In genomic region chrX:37959212-37960021, GRCh38 we compare ENCODE assay signal across 22 cellular contexts.
DNase-seq lines count a peak whose midpoint lies in the region; ATAC-seq, FAIRE-seq and TF ChIP-seq lines count a peak whose summit lies in the region.
"Had no signal": no experiment of that assay in that cellular context is flagged by ENCODE, and none has a peak within 500 bp of the region (broad histone marks: within the 10 kb centered on the region; RNA-seq: fewer than 3 reads in every experiment).

No MANE protein-coding gene starts in this region.

- no peak for TF ChIP-seq CTCF in nephron (IDR thresholded peaks at IDR 0.05; ENCODE audit: unreplicated experiment in 3 of 3)

- H3K9me3 Mint-ChIP-seq in nephron, result peaks cover 5% of the 10 kb centered on the region
- H3K9me3 Mint-ChIP-seq: CD4-positive, alpha-beta memory T cell; central memory CD8-positive, alpha-beta T cell; effector memory CD8-positive, alpha-beta T cell; stimulated activated effector memory CD8-positive, alpha-beta T cell treated with anti-CD3 and anti-CD28 coated beads, Interleukin-12 subunit alpha, Interleukin-12 subunit beta, amount 100 ng/mL, for 72 hours had no signal

- H3K4me1 Mint-ChIP-seq in nephron, result peaks cover 14% of the 10 kb centered on the region
- H3K4me1 Mint-ChIP-seq: central memory CD8-positive, alpha-beta T cell had no signal

- FAIRE-seq in colon (lab: Jason Lieb, UNC), result peak; percentile 60
- FAIRE-seq: H1 had no signal

- no peak for ATAC-seq in GM18861 (IDR thresholded peaks at IDR 0.05; ENCODE audit: unreplicated experiment)
- no peak for ATAC-seq in HG03280 (IDR thresholded peaks at IDR 0.05; ENCODE audit: unreplicated experiment)
- no peak for ATAC-seq in GM18907 (IDR thresholded peaks at IDR 0.05; ENCODE audit: unreplicated experiment)
- ATAC-seq: effector memory CD8-positive, alpha-beta T cell; mucosa of descending colon; right cardiac atrium; stimulated activated effector memory CD8-positive, alpha-beta T cell treated with anti-CD3 and anti-CD28 coated beads, Interleukin-12 subunit alpha, Interleukin-12 subunit beta, amount 100 ng/mL, for 72 hours; T-cell had no signal

- no peaks in the 10 kb centered on the region for H3K27me3 Mint-ChIP-seq in nephron (ENCODE audit: low read depth)
- H3K27me3 Mint-ChIP-seq: central memory CD8-positive, alpha-beta T cell had no signal

- H3K36me3 Mint-ChIP-seq in nephron (ENCODE audit: low read depth), result no peaks in the 10 kb centered on the region
- H3K36me3 Mint-ChIP-seq: CD4-positive, alpha-beta memory T cell; stimulated activated effector memory CD8-positive, alpha-beta T cell treated with anti-CD3 and anti-CD28 coated beads, Interleukin-12 subunit alpha, Interleukin-12 subunit beta, amount 100 ng/mL, for 72 hours; T-cell had no signal

- H3K27ac Mint-ChIP-seq in nephron, result peak overlapping the region; percentile 34 to 86 (median 78)
- H3K27ac Mint-ChIP-seq: effector memory CD8-positive, alpha-beta T cell; stimulated activated effector memory CD8-positive, alpha-beta T cell treated with anti-CD3 and anti-CD28 coated beads, Interleukin-12 subunit alpha, Interleukin-12 subunit beta, amount 100 ng/mL, for 72 hours; T-cell had no signal

- peak overlapping the region in 1 of 3 experiments; percentile 16 for H3K4me3 Mint-ChIP-seq in nephron
- H3K4me3 Mint-ChIP-seq: CD4-positive, alpha-beta memory T cell; central memory CD8-positive, alpha-beta T cell; effector memory CD8-positive, alpha-beta T cell; stimulated activated effector memory CD8-positive, alpha-beta T cell treated with anti-CD3 and anti-CD28 coated beads, Interleukin-12 subunit alpha, Interleukin-12 subunit beta, amount 100 ng/mL, for 72 hours; T-cell had no signal

- peak; percentile 64 for DNase-seq in DMS53 treated with DMSO at 0.1 percent for 48 hours (lab: John Stamatoyannopoulos, UW; ENCODE audit: unreplicated experiment)
- peak; percentile 2 for DNase-seq in NCI-H510A (lab: John Stamatoyannopoulos, UW)
- DNase-seq in NCI-H1105 (lab: John Stamatoyannopoulos, UW), result no peak
- DNase-seq: activated CD4-positive, alpha-beta T cell treated with anti-CD3 and anti-CD28 coated beads, Interleukin-2, amount 50 U/mL, for 1 hour; activated CD8-positive, alpha-beta memory T cell treated with anti-CD3 and anti-CD28 coated beads, Interleukin-2, amount 50 U/mL, for 4 hours; CD4-positive, alpha-beta memory T cell; effector memory CD8-positive, alpha-beta T cell; left ventricle myocardium inferior; mucosa of descending colon; NCI-H187; nucleus accumbens; right cardiac atrium; Right ventricle myocardium superior; T-cell had no signal
